In the genomic region with DNA sequence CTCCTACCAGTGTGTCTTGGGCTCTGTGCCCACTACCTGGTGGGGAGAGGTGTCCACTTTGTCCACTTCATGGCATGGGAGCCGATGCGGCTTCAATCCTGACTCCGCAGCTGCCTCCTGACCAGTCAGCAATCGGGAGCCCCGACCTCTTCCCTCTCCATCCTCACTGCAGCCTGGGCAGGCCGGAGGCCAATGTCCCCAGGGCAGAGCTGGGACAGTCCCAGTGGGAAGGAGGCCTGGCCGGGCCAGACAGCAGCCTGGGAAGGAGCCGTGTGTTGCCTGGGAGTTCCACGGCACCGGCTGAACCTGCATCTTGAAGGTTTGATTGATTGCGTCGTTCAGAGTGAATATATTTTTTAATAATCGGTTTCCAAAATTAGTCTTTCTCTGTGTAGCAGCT, we compare ENCODE assay signal across 20 cellular contexts.
"Had no signal": no experiment of that assay in that cellular context is flagged by ENCODE, and none has a peak within 500 bp of the region (broad histone marks: within the 10 kb centered on the region; RNA-seq: fewer than 3 reads in every experiment).

No MANE protein-coding gene starts in this region.

- H3K36me3 ChIP-seq: esophagus muscularis mucosa, gastroesophageal sphincter, heart left ventricle, left lung had no signal

- H3K27me3 ChIP-seq: dorsolateral prefrontal cortex, esophagus muscularis mucosa, gastroesophageal sphincter, heart left ventricle, hepatocyte, left lung had no signal

- H3K4me3 Mint-ChIP-seq: immature natural killer cell, mesothelial cell of epicardium had no signal

- H3K27ac ChIP-seq: coronary artery, dorsolateral prefrontal cortex, esophagus muscularis mucosa, foreskin keratinocyte, gastroesophageal sphincter, heart left ventricle, hepatocyte, left lung had no signal

- H3K9me3 Mint-ChIP-seq: immature natural killer cell, mesothelial cell of epicardium had no signal

- H3K4me2 ChIP-seq: hepatocyte had no signal

- H3K36me3 Mint-ChIP-seq: immature natural killer cell, mesothelial cell of epicardium had no signal

- H3K4me1 ChIP-seq: esophagus muscularis mucosa, foreskin keratinocyte, gastroesophageal sphincter, left lung had no signal

- H3K27ac Mint-ChIP-seq: immature natural killer cell, mesothelial cell of epicardium had no signal

- H3K4me3 ChIP-seq: coronary artery, dorsolateral prefrontal cortex, esophagus muscularis mucosa, gastroesophageal sphincter, heart left ventricle, hepatocyte, left lung, lung, mucosa of descending colon had no signal

- H2AFZ ChIP-seq: hepatocyte had no signal

- DNase-seq: dermis blood vessel endothelial cell; dorsolateral prefrontal cortex; effector CD4-positive, alpha-beta T cell; effector memory CD4-positive, alpha-beta T cell; foreskin keratinocyte; heart left ventricle; hypothalamus; immature natural killer cell; left cardiac atrium; left ventricle myocardium superior; mammary epithelial cell; mesenchymal stem cell; mucosa of descending colon had no signal

- H3K4me1 Mint-ChIP-seq: immature natural killer cell had no signal

- H3K9me3 ChIP-seq: esophagus muscularis mucosa, gastroesophageal sphincter, heart left ventricle, left lung, mucosa of descending colon had no signal

- H3K79me2 ChIP-seq: hepatocyte had no signal
